8 cellular contexts compared by ENCODE assay signal in genomic region chr7:24381919-24382505, GRCh38.
DNase-seq lines count a peak whose midpoint lies in the region; ATAC-seq, FAIRE-seq and TF ChIP-seq lines count a peak whose summit lies in the region.

No MANE protein-coding gene starts in this region.

- DNase-seq in NCI-H1694 (lab: John Stamatoyannopoulos, UW), result peak; percentile 62
- DNase-seq in H1 (ENCODE audit: low read depth in 1 of 2, low spot score in 2 of 2), result no peak
- DNase-seq in transverse colon, result no peak
- no peak for DNase-seq in NCI-H2227 (lab: John Stamatoyannopoulos, UW; ENCODE audit: unreplicated experiment)
- DNase-seq in midbrain (lab: John Stamatoyannopoulos, UW), result no peak

- peak; percentile 53 to 60 for TF ChIP-seq RAD21 in H1 (IDR thresholded peaks at IDR 0.05 in 1 of 2, conservative IDR thresholded peaks at IDR 0.05 in 1 of 2; ENCODE audit: low read depth in 2 of 2, low read length in 2 of 2)

- in situ Hi-C loops in transverse colon (cut with MboI; ENCODE audit: low pct_ligation_motif_present in 1 of 4, low pct_unique_long_range_greater_than_20kb in 1 of 4, low sequenced_read_pairs in 3 of 4), result no loop called here

- H2BK15ac ChIP-seq in H1 (ENCODE audit: low read length), result 0 out of 2 replicates have a peak overlapping the region, but pooled peaks have one; percentile 2

- no peak overlapping the region for H3K9ac ChIP-seq in H1 (replicated peaks in 1 of 4; ENCODE audit: extremely low read depth in 1 of 4, low read depth in 3 of 4, low read length in 3 of 4)

- no peak overlapping the region for H2AK5ac ChIP-seq in H1 (ENCODE audit: low read depth, low read length)

- H3K56ac ChIP-seq in H1 (replicated peaks; ENCODE audit: insufficient read length, low read depth, low read length), result no peak overlapping the region

- no peaks in the 10 kb centered on the region for H3K9me3 ChIP-seq in DOHH2 (ENCODE audit: control insufficient read depth, insufficient read depth, low read length)
- H3K9me3 ChIP-seq in H1 (ENCODE audit: insufficient read depth in 2 of 2, low read depth in 1 of 2, low read length in 1 of 2), result peaks cover 0 to 6% of the 10 kb centered on the region in 2 experiments; a peak in 1 of 4 replicates
- H3K9me3 ChIP-seq in transverse colon, result no peaks in the 10 kb centered on the region

- WGBS in H1 (ENCODE audit: extremely low coverage in 1 of 2, insufficient coverage in 1 of 2, insufficient read length in 1 of 2, insufficient replicate concordance in 2 of 2, low coverage in 1 of 2, low lambda C conversion rate in 2 of 2, missing lambda C conversion rate in 1 of 2), 2 experiments, result 75% methylated on average over 6 of the region's 6 CpGs; no CpG with 5 or more reads in 1 of the 2 experiments
- WGBS in transverse colon (ENCODE audit: low coverage in 1 of 2), 2 donors, result 31 to 55% methylated on average over 6 of the region's 6 CpGs

- peak; percentile 50 for ATAC-seq in GM21515 (IDR thresholded peaks at IDR 0.05; ENCODE audit: unreplicated experiment)
- no peak for ATAC-seq in GM18907 (IDR thresholded peaks at IDR 0.05; ENCODE audit: unreplicated experiment)

- TF ChIP-seq EP300 in H1 (IDR thresholded peaks at IDR 0.05; ENCODE audit: borderline replicate concordance in 1 of 2, low read depth in 2 of 2, low read length in 2 of 2), result no peak
- TF ChIP-seq EP300 in transverse colon (IDR thresholded peaks at IDR 0.05; ENCODE audit: low read depth), result no peak

- no peaks in the 10 kb centered on the region for H3K23me2 ChIP-seq in H1 (ENCODE audit: low read depth, low read length)

- H3K79me2 ChIP-seq in DOHH2 (ENCODE audit: control insufficient read depth, low read length) (no peaks in the 10 kb centered on the region), H1 (ENCODE audit: control insufficient read depth in 1 of 2, insufficient read depth in 2 of 2, low read length in 2 of 2) (peaks cover 0 to 16% of the 10 kb centered on the region in 2 experiments; a peak in 2 of 4 replicates)

- H3K4me2 ChIP-seq in DOHH2 (ENCODE audit: low read length) (no peak overlapping the region), H1 (ENCODE audit: insufficient read depth in 1 of 2, low read depth in 2 of 2, low read length in 2 of 2) (no peak overlapping the region; a peak in 1 of 4 replicates)

- peak overlapping the region; percentile 74; the same call in 1 of the 2 replicates for H3K18ac ChIP-seq in H1 (ENCODE audit: extremely low read depth, low read length)

- intact Hi-C loops in transverse colon (cut with DNase I; ENCODE audit: low total_unique reads), result no loop called here

- no peaks in the 10 kb centered on the region for H4K20me1 ChIP-seq in DOHH2 (ENCODE audit: control insufficient read depth, insufficient read depth, low read depth, low read length)
- H4K20me1 ChIP-seq in H1 (replicated peaks in 1 of 2; ENCODE audit: control insufficient read depth in 1 of 2, insufficient read depth in 2 of 2, low read length in 2 of 2), result no peaks in the 10 kb centered on the region

- no peaks in the 10 kb centered on the region; the same call in 1 of the 2 replicates for H3K79me1 ChIP-seq in H1 (ENCODE audit: low read depth, low read length)

- H4K8ac ChIP-seq in H1 (ENCODE audit: extremely low read depth, insufficient read depth, low read length), result no peak overlapping the region

- H3K4ac ChIP-seq in H1 (replicated peaks; ENCODE audit: insufficient read length, low read depth, low read length), result no peak overlapping the region

- no peaks in the 10 kb centered on the region for H3F3A ChIP-seq in DOHH2 (ENCODE audit: control insufficient read depth, insufficient read depth)

- H4K5ac ChIP-seq in H1 (ENCODE audit: insufficient read length, low read depth, low read length), result no peak overlapping the region

- H3K27me3 ChIP-seq in DOHH2 (ENCODE audit: control insufficient read depth, low read length), result peaks cover 10% of the 10 kb centered on the region; the same call in 1 of the 2 replicates
- H3K27me3 ChIP-seq in H1 (replicated peaks in 1 of 4; ENCODE audit: control insufficient read depth in 3 of 4, extremely low read depth in 1 of 4, insufficient read depth in 3 of 4, low read length in 3 of 4), result no peaks in the 10 kb centered on the region
- no peaks in the 10 kb centered on the region for H3K27me3 ChIP-seq in transverse colon

- H4K91ac ChIP-seq in H1 (replicated peaks; ENCODE audit: insufficient read length, low read length), result no peak overlapping the region

- TF ChIP-seq CTCF in DOHH2 (IDR thresholded peaks at IDR 0.05; ENCODE audit: low read depth, low read length, poor library complexity, severe bottlenecking) (peak; percentile 78), H1 (IDR thresholded peaks at IDR 0.05; ENCODE audit: control extremely low read depth in 1 of 3, insufficient read depth in 1 of 3, low read depth in 1 of 3, low read length in 3 of 3) (peak in 2 of 3 experiments; percentile 18 to 48; a peak in 2 of 4 replicates), transverse colon (IDR thresholded peaks at IDR 0.05) (peak in 4 of 5 experiments; percentile 14 to 44 (median 41))

- no peak overlapping the region for H3K23ac ChIP-seq in H1 (ENCODE audit: insufficient read length)

- peak; percentile 58 for FAIRE-seq in H1 (lab: Jason Lieb, UNC)

- H3K14ac ChIP-seq in H1 (ENCODE audit: insufficient read length), result no peak overlapping the region

- H2BK120ac ChIP-seq in H1 (replicated peaks; ENCODE audit: low read depth, low read length), result no peak overlapping the region

- no peaks in the 10 kb centered on the region for H3K4me1 ChIP-seq in DOHH2 (ENCODE audit: control insufficient read depth, low read length)
- peaks cover 0 to 23% (median 9%) of the 10 kb centered on the region in 4 experiments; a peak in 5 of 7 replicates for H3K4me1 ChIP-seq in H1 (replicated peaks in 1 of 4; ENCODE audit: control insufficient read depth in 3 of 4, insufficient read depth in 4 of 4, low read length in 3 of 4)
- H3K4me1 ChIP-seq in transverse colon, result no peaks in the 10 kb centered on the region

- H2BK5ac ChIP-seq in H1 (ENCODE audit: low read depth, low read length), result no peak overlapping the region

- no peaks in the 10 kb centered on the region for H3K9me2 ChIP-seq in DOHH2 (replicated peaks; ENCODE audit: control insufficient read depth, low read length)

- H3K27ac ChIP-seq in DOHH2 (ENCODE audit: low read depth, low read length), result no peak overlapping the region
- H3K27ac ChIP-seq in H1 (ENCODE audit: low read depth, low read length), result 0 out of 2 replicates have a peak overlapping the region, but pooled peaks have one; percentile 16
- no peak overlapping the region for H3K27ac ChIP-seq in transverse colon

- TF ChIP-seq POLR2A in H1 (IDR thresholded peaks at IDR 0.05; ENCODE audit: control extremely low read depth in 1 of 2, low read depth in 2 of 2, low read length in 2 of 2) (no peak), transverse colon (IDR thresholded peaks at IDR 0.05) (no peak)

- no peak overlapping the region for H3K4me3 ChIP-seq in DOHH2 (ENCODE audit: low read length)
- H3K4me3 ChIP-seq in H1 (ENCODE audit: extremely low read depth in 1 of 4, insufficient read depth in 2 of 4, low read depth in 3 of 4, low read length in 4 of 4), result no peak overlapping the region
- no peak overlapping the region for H3K4me3 ChIP-seq in transverse colon

- CTCF ChIA-PET in H1 (lab: Charles Lee; ENCODE audit: partially characterized antibody), result interaction anchor here (0.7 to 2.8 kb wide), 33 partner anchors 8 to 443 kb away, joined by 3 to 28 read pairs (median 5); no protein-coding TSS in a partner anchor

- H2AFZ ChIP-seq in H1 (ENCODE audit: low read length), result no peak overlapping the region

- POLR2A ChIA-PET in H1 (lab: Charles Lee; ENCODE audit: partially characterized antibody), result interaction anchor here (0.9 to 2.7 kb wide), 10 partner anchors 8 to 90 kb away, joined by 3 to 20 read pairs (median 4); no protein-coding TSS in a partner anchor

- peak overlapping the region; percentile 69; the same call in 1 of the 2 replicates for H2BK20ac ChIP-seq in H1 (ENCODE audit: low read length)

- H3K36me3 ChIP-seq in DOHH2 (ENCODE audit: control insufficient read depth, low read length) (no peaks in the 10 kb centered on the region), H1 (ENCODE audit: control insufficient read depth in 2 of 4, insufficient read depth in 4 of 4, low read length in 3 of 4) (peaks cover 0 to 8% (median 0%) of the 10 kb centered on the region in 4 experiments; a peak in 3 of 8 replicates), transverse colon (no peaks in the 10 kb centered on the region)

- peak overlapping the region; percentile 91; the same call in 1 of the 2 replicates for H2BK12ac ChIP-seq in H1 (ENCODE audit: low read depth, low read length)

TF ChIP-seq in H1, 55 proteins besides CTCF, POLR2A, EP300 and RAD21:
- TF ChIP-seq ATF3 (IDR thresholded peaks at IDR 0.05; ENCODE audit: insufficient read depth, low read depth, low read length) (no peak), SP2 (IDR thresholded peaks at IDR 0.05; ENCODE audit: low read length) (no peak), TAF7 (optimal IDR thresholded peaks at IDR 0.05; ENCODE audit: borderline replicate concordance, low read depth, low read length) (no peak), MAFK (IDR thresholded peaks at IDR 0.05; ENCODE audit: low read depth, low read length) (no peak), EGR1 (IDR thresholded peaks at IDR 0.05; ENCODE audit: borderline replicate concordance, low read depth, low read length) (no peak), HDAC2 (IDR thresholded peaks at IDR 0.05; ENCODE audit: borderline replicate concordance in 1 of 2, low read depth in 2 of 2, low read length in 2 of 2) (no peak), HDAC6 (IDR thresholded peaks at IDR 0.05; ENCODE audit: low read depth, low read length) (no peak), RBBP5 (IDR thresholded peaks at IDR 0.05; ENCODE audit: borderline replicate concordance, low read depth, low read length) (no peak), KDM5A (IDR thresholded peaks at IDR 0.05; ENCODE audit: low read length) (no peak), YY1 (IDR thresholded peaks at IDR 0.05; ENCODE audit: low read depth, low read length) (no peak), NRF1 (IDR thresholded peaks at IDR 0.05; ENCODE audit: low read depth, low read length) (no peak), SAP30 (IDR thresholded peaks at IDR 0.05; ENCODE audit: insufficient read depth, insufficient replicate concordance, low read length) (no peak)
TF ChIP-seq in H1: peak in this region for 0.
